In the genomic region with DNA sequence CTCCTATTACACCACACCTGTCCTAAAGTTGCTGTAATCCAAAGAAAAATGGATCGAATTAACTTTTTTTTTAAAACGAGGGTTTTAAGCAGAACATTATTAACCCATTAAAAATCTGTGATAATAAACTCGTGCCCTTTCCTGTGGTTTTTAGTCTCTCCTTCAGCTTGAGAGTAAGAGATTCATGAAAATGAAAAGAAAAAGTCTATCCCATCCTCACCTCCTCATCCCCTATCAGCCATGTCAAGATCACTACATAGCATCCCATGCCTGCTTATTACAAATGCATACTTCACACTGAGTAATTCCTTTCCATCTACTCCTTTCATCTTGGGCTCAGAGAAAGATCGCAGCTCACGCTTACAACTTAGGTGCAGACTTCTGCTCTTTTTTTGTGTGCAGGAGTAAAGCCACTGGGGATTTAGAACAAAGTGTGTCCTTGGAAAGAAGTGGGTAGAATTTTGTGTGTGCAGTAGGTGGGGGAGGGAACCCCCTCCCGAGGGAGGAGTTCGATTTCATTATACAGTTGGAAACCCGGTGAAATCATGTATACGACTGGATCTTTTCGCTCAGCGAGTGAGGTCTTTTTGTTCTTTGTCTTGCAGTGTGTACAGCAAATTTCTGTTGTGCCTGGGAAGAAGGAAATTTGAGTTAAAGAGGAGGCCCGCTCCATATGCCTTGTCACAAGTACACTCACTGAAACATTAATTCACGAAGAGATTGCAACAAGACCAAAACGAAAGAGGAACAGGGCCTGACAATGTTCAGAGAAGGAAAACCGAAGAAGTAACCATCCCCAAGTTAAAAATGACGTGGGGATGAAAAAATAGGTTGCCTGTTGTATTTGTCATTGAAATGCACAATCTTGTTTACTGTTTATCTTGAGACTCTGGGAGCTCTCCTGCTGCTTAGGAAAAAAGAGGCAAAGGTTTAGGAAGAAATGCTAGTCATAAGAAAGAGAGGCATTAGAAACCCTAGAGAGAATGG, we compare ENCODE assay signal across 8 cellular contexts.
DNase-seq lines count a peak whose midpoint lies in the region; ATAC-seq and TF ChIP-seq lines count a peak whose summit lies in the region.

No MANE protein-coding gene starts in this region.

- no peaks in the 10 kb centered on the region for H4K20me1 ChIP-seq in Loucy (ENCODE audit: insufficient read depth, low read length, poor library complexity, severe bottlenecking)

- no peaks in the 10 kb centered on the region for H3K79me2 ChIP-seq in Loucy (ENCODE audit: insufficient read depth, low read length)

- peak overlapping the region; percentile 83 for H2AFZ ChIP-seq in Loucy (ENCODE audit: low read length)
- peak overlapping the region; percentile 36 for H2AFZ ChIP-seq in mesenchymal stem cell (ENCODE audit: low read depth, low read length)

- no peak overlapping the region for H4K91ac ChIP-seq in mesenchymal stem cell (ENCODE audit: low read length)

- ATAC-seq in GM19438 (IDR thresholded peaks at IDR 0.05; ENCODE audit: low read depth, unreplicated experiment): peak; percentile 36
- ATAC-seq in activated T-cell treated with anti-CD3 and anti-CD28 coated beads, Interleukin-2, amount 50 U/mL, for 72 hours (replicated peaks in 1 of 2): peak; percentile 87 to 90

- H3K9me3 ChIP-seq in Loucy (ENCODE audit: insufficient read depth, low read depth, low read length) (no peaks in the 10 kb centered on the region), mesenchymal stem cell (ENCODE audit: control insufficient read depth, low read length) (no peaks in the 10 kb centered on the region)

- H2BK5ac ChIP-seq in mesenchymal stem cell (ENCODE audit: low read depth, low read length, poor library complexity, severe bottlenecking): peak overlapping the region; percentile 9

- no peak overlapping the region for H3K14ac ChIP-seq in mesenchymal stem cell (ENCODE audit: low read length in 2 of 2)

- no peak overlapping the region for H3K4me2 ChIP-seq in Loucy (ENCODE audit: low read depth, low read length, poor library complexity, severe bottlenecking)
- peak overlapping the region; percentile 45 for H3K4me2 ChIP-seq in mesenchymal stem cell (ENCODE audit: low read length, poor library complexity, severe bottlenecking)

- H2BK15ac ChIP-seq in mesenchymal stem cell (ENCODE audit: low read depth, poor library complexity, severe bottlenecking): no peak overlapping the region

- peak overlapping the region; percentile 6 to 56 for H3K18ac ChIP-seq in mesenchymal stem cell (ENCODE audit: low read depth in 1 of 2, low read length in 2 of 2)

- peak overlapping the region in 1 of 2 experiments; percentile 54 for H3K4ac ChIP-seq in mesenchymal stem cell (ENCODE audit: low read depth in 1 of 2, low read length in 2 of 2)

- no peak overlapping the region for H3K4me3 ChIP-seq in Loucy (ENCODE audit: low read length, poor library complexity, severe bottlenecking)
- H3K4me3 ChIP-seq in mesenchymal stem cell (ENCODE audit: insufficient read depth in 1 of 2, low read depth in 1 of 2, low read length in 2 of 2): peak overlapping the region in 1 of 2 experiments; percentile 9

- H3K9ac ChIP-seq in Loucy (ENCODE audit: low read depth, low read length, poor library complexity, severe bottlenecking) (no peak overlapping the region), mesenchymal stem cell (ENCODE audit: low read length) (peak overlapping the region; percentile 90)

- H3K23ac ChIP-seq in mesenchymal stem cell (ENCODE audit: low read length in 2 of 2): no peak overlapping the region

- WGBS in mesenchymal stem cell: 39% methylated on average over 15 of the region's 16 CpGs

- DNase-seq in CD1c-positive myeloid dendritic cell (ENCODE audit: extremely low spot score) (peak; percentile 79), mesenchymal stem cell (peak; percentile 69), dedifferentiated amniotic fluid mesenchymal stem cell (ENCODE audit: extremely low spot score) (no peak), AG20443 (ENCODE audit: low spot score) (no peak)
- DNase-seq in activated T-cell treated with anti-CD3 and anti-CD28 coated beads, Interleukin-2, amount 50 U/mL, for 72 hours: peak in 1 of 2 donors; percentile 32
- no peak for DNase-seq in stimulated activated CD4-positive, alpha-beta T cell treated with anti-CD3 and anti-CD28 coated beads, Interleukin-4, amount 100 ng/mL, for 1 hour

- H3K4me3 Mint-ChIP-seq in activated T-cell treated with anti-CD3 and anti-CD28 coated beads, Interleukin-2, amount 50 U/mL, for 72 hours: peak overlapping the region; percentile 83 to 97

- H3K36me3 Mint-ChIP-seq in activated T-cell treated with anti-CD3 and anti-CD28 coated beads, Interleukin-2, amount 50 U/mL, for 72 hours (ENCODE audit: insufficient read depth in 2 of 2): no peaks in the 10 kb centered on the region

- peak overlapping the region; percentile 62 for H4K8ac ChIP-seq in mesenchymal stem cell (ENCODE audit: low read length)

- no peak for TF ChIP-seq CTCF in Loucy (conservative IDR thresholded peaks at IDR 0.05; ENCODE audit: low read length)

- peaks cover 56% of the 10 kb centered on the region for H3K4me1 Mint-ChIP-seq in activated T-cell treated with anti-CD3 and anti-CD28 coated beads, Interleukin-2, amount 50 U/mL, for 72 hours (ENCODE audit: low read depth)

- peak overlapping the region; percentile 64 for H2BK120ac ChIP-seq in mesenchymal stem cell (ENCODE audit: low read depth, low read length)

- H3K9me3 Mint-ChIP-seq in activated T-cell treated with anti-CD3 and anti-CD28 coated beads, Interleukin-2, amount 50 U/mL, for 72 hours: no peaks in the 10 kb centered on the region

- H2BK12ac ChIP-seq in mesenchymal stem cell (ENCODE audit: low read length in 2 of 2): no peak overlapping the region

- H3K4me1 ChIP-seq in Loucy (ENCODE audit: insufficient read depth, low read length, poor library complexity, severe bottlenecking) (peaks cover 43% of the 10 kb centered on the region), mesenchymal stem cell (ENCODE audit: control insufficient read depth, insufficient read depth, low read depth, low read length) (peaks cover 8% of the 10 kb centered on the region)

- no peaks in the 10 kb centered on the region for H3K79me1 ChIP-seq in mesenchymal stem cell (replicated peaks; ENCODE audit: low read length, poor library complexity, severe bottlenecking)

- H3K36me3 ChIP-seq in Loucy (ENCODE audit: insufficient read depth, low read length): no peaks in the 10 kb centered on the region
- H3K36me3 ChIP-seq in mesenchymal stem cell (ENCODE audit: control insufficient read depth in 1 of 2, insufficient read depth in 2 of 2, low read depth in 1 of 2, low read length in 2 of 2): no peaks in the 10 kb centered on the region

- H3K27me3 ChIP-seq in Loucy (ENCODE audit: insufficient read depth, low read length, poor library complexity, severe bottlenecking): no peaks in the 10 kb centered on the region
- H3K27me3 ChIP-seq in mesenchymal stem cell (ENCODE audit: control insufficient read depth in 1 of 2, insufficient read depth in 1 of 2, low read length in 2 of 2): no peaks in the 10 kb centered on the region

- H3K27ac Mint-ChIP-seq in activated T-cell treated with anti-CD3 and anti-CD28 coated beads, Interleukin-2, amount 50 U/mL, for 72 hours: peak overlapping the region; percentile 92

- H3K27ac ChIP-seq in mesenchymal stem cell (ENCODE audit: low read length, poor library complexity, severe bottlenecking): peak overlapping the region; percentile 33

- H3K9me2 ChIP-seq in Loucy (replicated peaks; ENCODE audit: low read depth, low read length): no peaks in the 10 kb centered on the region

- H3F3A ChIP-seq in Loucy (ENCODE audit: low read depth): no peaks in the 10 kb centered on the region

- no peaks in the 10 kb centered on the region for H3K27me3 Mint-ChIP-seq in activated T-cell treated with anti-CD3 and anti-CD28 coated beads, Interleukin-2, amount 50 U/mL, for 72 hours (ENCODE audit: low read depth)

- H2AK5ac ChIP-seq in mesenchymal stem cell (ENCODE audit: low read length, severe bottlenecking): no peak overlapping the region

Comparison
In these comparisons a context has a peak if more than half of its experiments do, and no peak if none do; other contexts are left out.
1. DNase-seq: peak in CD1c-positive myeloid dendritic cell (single experiment) and mesenchymal stem cell (single experiment); none in dedifferentiated amniotic fluid mesenchymal stem cell (single experiment), AG20443 (single experiment) and stimulated activated CD4-positive, alpha-beta T cell treated with anti-CD3 and anti-CD28 coated beads, Interleukin-4, amount 100 ng/mL, for 1 hour (single experiment).